In the genomic region with DNA sequence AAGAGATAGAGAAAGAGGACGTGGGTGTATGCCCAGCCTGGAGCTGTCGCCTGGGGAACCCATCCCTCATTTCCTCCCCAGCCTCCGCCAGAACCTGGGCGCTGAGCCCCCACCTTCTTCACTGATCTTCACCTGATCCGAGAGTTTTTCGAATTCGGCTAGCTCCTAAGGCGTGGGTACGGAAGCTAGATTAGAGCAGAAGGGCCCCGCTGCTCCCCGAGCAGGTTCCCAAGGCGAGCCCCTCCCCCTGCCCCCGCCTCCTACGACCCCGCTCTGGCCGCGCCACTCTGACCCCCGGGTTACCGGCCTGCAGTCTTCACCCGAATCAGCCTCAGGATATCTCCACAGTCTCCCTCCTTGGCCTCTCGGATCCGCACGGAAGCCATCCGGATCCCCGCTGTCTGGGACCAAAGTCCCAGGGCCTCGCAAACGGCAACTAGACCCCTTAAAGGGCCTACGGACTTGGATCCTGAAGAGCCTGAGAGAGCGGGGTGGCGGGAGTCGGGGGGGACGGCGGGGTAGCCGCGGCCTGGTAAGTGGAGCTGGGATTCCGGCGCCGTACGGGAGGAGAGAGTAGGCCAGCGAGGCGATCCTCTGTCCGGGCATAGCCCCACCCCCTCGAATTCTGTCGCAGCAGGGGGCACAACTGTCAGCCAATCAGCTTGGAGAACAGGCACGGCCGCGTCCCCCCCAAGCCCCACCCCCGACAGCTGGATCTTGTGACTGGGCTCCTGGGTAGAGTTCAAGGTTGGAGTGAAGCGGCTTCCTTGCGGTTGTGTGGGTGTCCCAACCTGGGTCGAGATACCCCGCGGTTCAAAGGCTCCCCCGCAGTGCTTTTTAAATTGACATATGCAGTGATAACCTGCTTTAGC, we compare ENCODE assay signal across 1 cellular context.
TF ChIP-seq lines count a peak whose summit lies in the region.

A gene (minus strand): TSS at position 572 of the 872 bp plus-strand sequence. CDS start 186 bp downstream, at position 386.

TF ChIP-seq in HepG2, 621 proteins besides CTCF, POLR2A, EP300 and RAD21 (continued from another document and continues in another):
- TF ChIP-seq, protein P1, sequence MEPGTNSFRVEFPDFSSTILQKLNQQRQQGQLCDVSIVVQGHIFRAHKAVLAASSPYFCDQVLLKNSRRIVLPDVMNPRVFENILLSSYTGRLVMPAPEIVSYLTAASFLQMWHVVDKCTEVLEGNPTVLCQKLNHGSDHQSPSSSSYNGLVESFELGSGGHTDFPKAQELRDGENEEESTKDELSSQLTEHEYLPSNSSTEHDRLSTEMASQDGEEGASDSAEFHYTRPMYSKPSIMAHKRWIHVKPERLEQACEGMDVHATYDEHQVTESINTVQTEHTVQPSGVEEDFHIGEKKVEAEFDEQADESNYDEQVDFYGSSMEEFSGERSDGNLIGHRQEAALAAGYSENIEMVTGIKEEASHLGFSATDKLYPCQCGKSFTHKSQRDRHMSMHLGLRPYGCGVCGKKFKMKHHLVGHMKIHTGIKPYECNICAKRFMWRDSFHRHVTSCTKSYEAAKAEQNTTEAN (CRISPR knock-in tag; conservative IDR thresholded peaks at IDR 0.05): peak; percentile 68; the same call in 1 of the 2 replicates
- TF ChIP-seq PPARG (CRISPR knock-in tag; conservative IDR thresholded peaks at IDR 0.05) (peak; percentile 57), ZNF557 (CRISPR knock-in tag; IDR thresholded peaks at IDR 0.05) (0 out of 2 replicates have a peak, but pooled peaks have one; percentile 51), FOXA3 (CRISPR knock-in tag; IDR thresholded peaks at IDR 0.05) (peak; percentile 19), ZFP62 (CRISPR knock-in tag; IDR thresholded peaks at IDR 0.05) (no peak), ZNF782 (CRISPR knock-in tag; IDR thresholded peaks at IDR 0.05; ENCODE audit: borderline replicate concordance) (0 out of 2 replicates have a peak, but pooled peaks have one; percentile 69), NONO (IDR thresholded peaks at IDR 0.05) (no peak), NONO (CRISPR knock-in tag; conservative IDR thresholded peaks at IDR 0.05) (peak; percentile 35; the same call in 1 of the 2 replicates), ZEB1 (IDR thresholded peaks at IDR 0.05; ENCODE audit: insufficient replicate concordance, low read depth) (peak; percentile 66), KDM5B (CRISPR knock-in tag; IDR thresholded peaks at IDR 0.05; ENCODE audit: borderline replicate concordance) (peak; percentile 52; the same call in 1 of the 2 replicates), ZNF768 (CRISPR knock-in tag; IDR thresholded peaks at IDR 0.05) (0 out of 2 replicates have a peak, but pooled peaks have one; percentile 10), ZNF138 (CRISPR knock-in tag; IDR thresholded peaks at IDR 0.05; ENCODE audit: low read depth) (no peak), MBD4 (IDR thresholded peaks at IDR 0.05; ENCODE audit: borderline replicate concordance, low read length) (no peak), HNF4G (IDR thresholded peaks at IDR 0.05; ENCODE audit: borderline replicate concordance, low read depth, low read length) (peak; percentile 83), HNF4G (CRISPR knock-in tag; IDR thresholded peaks at IDR 0.05; ENCODE audit: borderline replicate concordance, low read depth) (no peak), STAG1 (CRISPR knock-in tag; IDR thresholded peaks at IDR 0.05) (no peak), ZNF264 (CRISPR knock-in tag; IDR thresholded peaks at IDR 0.05) (peak; percentile 60; the same call in 1 of the 2 replicates), ZNF616 (CRISPR knock-in tag; IDR thresholded peaks at IDR 0.05; ENCODE audit: low read depth) (no peak), ZNF274 (CRISPR knock-in tag; IDR thresholded peaks at IDR 0.05) (peak; percentile 79), CBFB (CRISPR knock-in tag; IDR thresholded peaks at IDR 0.05) (peak; percentile 79; the same call in 1 of the 2 replicates), SIX4 (CRISPR knock-in tag; IDR thresholded peaks at IDR 0.05) (0 out of 2 replicates have a peak, but pooled peaks have one; percentile 37), ZNF644 (CRISPR knock-in tag; IDR thresholded peaks at IDR 0.05; ENCODE audit: low read depth) (no peak), TOPORS (CRISPR knock-in tag; IDR thresholded peaks at IDR 0.05) (no peak), ZNF563 (CRISPR knock-in tag; IDR thresholded peaks at IDR 0.05) (peak; percentile 17; the same call in 1 of the 2 replicates), ZBTB7B (CRISPR knock-in tag; IDR thresholded peaks at IDR 0.05) (no peak; the same call in 1 of the 2 replicates), ZSCAN25 (CRISPR knock-in tag; IDR thresholded peaks at IDR 0.05) (0 out of 2 replicates have a peak, but pooled peaks have one; percentile 16), RCOR2 (CRISPR knock-in tag; IDR thresholded peaks at IDR 0.05) (0 out of 2 replicates have a peak, but pooled peaks have one; percentile 16), ZBTB20 (CRISPR knock-in tag; IDR thresholded peaks at IDR 0.05; ENCODE audit: borderline replicate concordance, low read depth) (peak; percentile 76; the same call in 1 of the 2 replicates), MXI1 (IDR thresholded peaks at IDR 0.05; ENCODE audit: borderline replicate concordance, low read depth, low read length) (peak; percentile 66; the same call in 1 of the 3 replicates), ZNF878 (CRISPR knock-in tag; IDR thresholded peaks at IDR 0.05) (no peak), SNAI1 (CRISPR knock-in tag; IDR thresholded peaks at IDR 0.05; ENCODE audit: borderline replicate concordance) (peak; percentile 73; the same call in 1 of the 2 replicates), ZNF230 (CRISPR knock-in tag; IDR thresholded peaks at IDR 0.05) (no peak), SIN3B (IDR thresholded peaks at IDR 0.05; ENCODE audit: low read length) (no peak), ZNF790 (CRISPR knock-in tag; IDR thresholded peaks at IDR 0.05; ENCODE audit: borderline replicate concordance) (no peak), POLR2G (IDR thresholded peaks at IDR 0.05; ENCODE audit: low read depth, low read length) (peak; percentile 82), FOXO1 (CRISPR knock-in tag; IDR thresholded peaks at IDR 0.05) (peak; percentile 43; the same call in 1 of the 2 replicates), ZC3H4 (CRISPR knock-in tag; IDR thresholded peaks at IDR 0.05; ENCODE audit: borderline replicate concordance) (no peak), ZFP37 (CRISPR knock-in tag; IDR thresholded peaks at IDR 0.05; ENCODE audit: borderline replicate concordance) (0 out of 2 replicates have a peak, but pooled peaks have one; percentile 25), HNRNPH1 (optimal IDR thresholded peaks at IDR 0.05; ENCODE audit: low read depth, low read length) (no peak), HMG20B (CRISPR knock-in tag; conservative IDR thresholded peaks at IDR 0.05) (0 out of 2 replicates have a peak, but pooled peaks have one; percentile 65), HOXA5 (CRISPR knock-in tag; IDR thresholded peaks at IDR 0.05) (peak; percentile 46; the same call in 1 of the 2 replicates), KLF12 (CRISPR knock-in tag; IDR thresholded peaks at IDR 0.05; ENCODE audit: borderline replicate concordance) (peak; percentile 69; the same call in 1 of the 2 replicates), ZFP1 (CRISPR knock-in tag; IDR thresholded peaks at IDR 0.05) (no peak), SMAD9 (CRISPR knock-in tag; IDR thresholded peaks at IDR 0.05) (no peak), ZNF329 (CRISPR knock-in tag; IDR thresholded peaks at IDR 0.05; ENCODE audit: low read depth) (no peak), SAP130 (CRISPR knock-in tag; IDR thresholded peaks at IDR 0.05; ENCODE audit: low read depth) (peak; percentile 92), MAFG (CRISPR knock-in tag; IDR thresholded peaks at IDR 0.05) (no peak), SETDB1 (CRISPR knock-in tag; IDR thresholded peaks at IDR 0.05; ENCODE audit: borderline replicate concordance) (no peak), SSRP1 (CRISPR knock-in tag; IDR thresholded peaks at IDR 0.05) (no peak), ZNF331 (CRISPR knock-in tag; IDR thresholded peaks at IDR 0.05) (peak; percentile 33; the same call in 1 of the 2 replicates), ADNP (CRISPR knock-in tag; IDR thresholded peaks at IDR 0.05) (no peak), ZNF556 (CRISPR knock-in tag; IDR thresholded peaks at IDR 0.05; ENCODE audit: borderline replicate concordance) (no peak)
- TF ChIP-seq, protein P2, sequence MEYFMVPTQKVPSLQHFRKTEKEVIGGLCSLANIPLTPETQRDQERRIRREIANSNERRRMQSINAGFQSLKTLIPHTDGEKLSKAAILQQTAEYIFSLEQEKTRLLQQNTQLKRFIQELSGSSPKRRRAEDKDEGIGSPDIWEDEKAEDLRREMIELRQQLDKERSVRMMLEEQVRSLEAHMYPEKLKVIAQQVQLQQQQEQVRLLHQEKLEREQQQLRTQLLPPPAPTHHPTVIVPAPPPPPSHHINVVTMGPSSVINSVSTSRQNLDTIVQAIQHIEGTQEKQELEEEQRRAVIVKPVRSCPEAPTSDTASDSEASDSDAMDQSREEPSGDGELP (IDR thresholded peaks at IDR 0.05; ENCODE audit: borderline replicate concordance, low read depth): peak; percentile 93
- TF ChIP-seq, protein P3, sequence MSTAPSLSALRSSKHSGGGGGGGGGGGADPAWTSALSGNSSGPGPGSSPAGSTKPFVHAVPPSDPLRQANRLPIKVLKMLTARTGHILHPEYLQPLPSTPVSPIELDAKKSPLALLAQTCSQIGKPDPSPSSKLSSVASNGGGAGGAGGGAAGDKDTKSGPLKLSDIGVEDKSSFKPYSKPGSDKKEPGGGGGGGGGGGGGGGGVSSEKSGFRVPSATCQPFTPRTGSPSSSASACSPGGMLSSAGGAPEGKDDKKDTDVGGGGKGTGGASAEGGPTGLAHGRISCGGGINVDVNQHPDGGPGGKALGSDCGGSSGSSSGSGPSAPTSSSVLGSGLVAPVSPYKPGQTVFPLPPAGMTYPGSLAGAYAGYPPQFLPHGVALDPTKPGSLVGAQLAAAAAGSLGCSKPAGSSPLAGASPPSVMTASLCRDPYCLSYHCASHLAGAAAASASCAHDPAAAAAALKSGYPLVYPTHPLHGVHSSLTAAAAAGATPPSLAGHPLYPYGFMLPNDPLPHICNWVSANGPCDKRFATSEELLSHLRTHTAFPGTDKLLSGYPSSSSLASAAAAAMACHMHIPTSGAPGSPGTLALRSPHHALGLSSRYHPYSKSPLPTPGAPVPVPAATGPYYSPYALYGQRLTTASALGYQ (CRISPR knock-in tag; IDR thresholded peaks at IDR 0.05): peak; percentile 30; the same call in 1 of the 2 replicates
- TF ChIP-seq, protein P4, sequence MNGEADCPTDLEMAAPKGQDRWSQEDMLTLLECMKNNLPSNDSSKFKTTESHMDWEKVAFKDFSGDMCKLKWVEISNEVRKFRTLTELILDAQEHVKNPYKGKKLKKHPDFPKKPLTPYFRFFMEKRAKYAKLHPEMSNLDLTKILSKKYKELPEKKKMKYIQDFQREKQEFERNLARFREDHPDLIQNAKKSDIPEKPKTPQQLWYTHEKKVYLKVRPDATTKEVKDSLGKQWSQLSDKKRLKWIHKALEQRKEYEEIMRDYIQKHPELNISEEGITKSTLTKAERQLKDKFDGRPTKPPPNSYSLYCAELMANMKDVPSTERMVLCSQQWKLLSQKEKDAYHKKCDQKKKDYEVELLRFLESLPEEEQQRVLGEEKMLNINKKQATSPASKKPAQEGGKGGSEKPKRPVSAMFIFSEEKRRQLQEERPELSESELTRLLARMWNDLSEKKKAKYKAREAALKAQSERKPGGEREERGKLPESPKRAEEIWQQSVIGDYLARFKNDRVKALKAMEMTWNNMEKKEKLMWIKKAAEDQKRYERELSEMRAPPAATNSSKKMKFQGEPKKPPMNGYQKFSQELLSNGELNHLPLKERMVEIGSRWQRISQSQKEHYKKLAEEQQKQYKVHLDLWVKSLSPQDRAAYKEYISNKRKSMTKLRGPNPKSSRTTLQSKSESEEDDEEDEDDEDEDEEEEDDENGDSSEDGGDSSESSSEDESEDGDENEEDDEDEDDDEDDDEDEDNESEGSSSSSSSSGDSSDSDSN (CRISPR knock-in tag; IDR thresholded peaks at IDR 0.05): peak; percentile 64; the same call in 1 of the 2 replicates
- TF ChIP-seq, protein P5, sequence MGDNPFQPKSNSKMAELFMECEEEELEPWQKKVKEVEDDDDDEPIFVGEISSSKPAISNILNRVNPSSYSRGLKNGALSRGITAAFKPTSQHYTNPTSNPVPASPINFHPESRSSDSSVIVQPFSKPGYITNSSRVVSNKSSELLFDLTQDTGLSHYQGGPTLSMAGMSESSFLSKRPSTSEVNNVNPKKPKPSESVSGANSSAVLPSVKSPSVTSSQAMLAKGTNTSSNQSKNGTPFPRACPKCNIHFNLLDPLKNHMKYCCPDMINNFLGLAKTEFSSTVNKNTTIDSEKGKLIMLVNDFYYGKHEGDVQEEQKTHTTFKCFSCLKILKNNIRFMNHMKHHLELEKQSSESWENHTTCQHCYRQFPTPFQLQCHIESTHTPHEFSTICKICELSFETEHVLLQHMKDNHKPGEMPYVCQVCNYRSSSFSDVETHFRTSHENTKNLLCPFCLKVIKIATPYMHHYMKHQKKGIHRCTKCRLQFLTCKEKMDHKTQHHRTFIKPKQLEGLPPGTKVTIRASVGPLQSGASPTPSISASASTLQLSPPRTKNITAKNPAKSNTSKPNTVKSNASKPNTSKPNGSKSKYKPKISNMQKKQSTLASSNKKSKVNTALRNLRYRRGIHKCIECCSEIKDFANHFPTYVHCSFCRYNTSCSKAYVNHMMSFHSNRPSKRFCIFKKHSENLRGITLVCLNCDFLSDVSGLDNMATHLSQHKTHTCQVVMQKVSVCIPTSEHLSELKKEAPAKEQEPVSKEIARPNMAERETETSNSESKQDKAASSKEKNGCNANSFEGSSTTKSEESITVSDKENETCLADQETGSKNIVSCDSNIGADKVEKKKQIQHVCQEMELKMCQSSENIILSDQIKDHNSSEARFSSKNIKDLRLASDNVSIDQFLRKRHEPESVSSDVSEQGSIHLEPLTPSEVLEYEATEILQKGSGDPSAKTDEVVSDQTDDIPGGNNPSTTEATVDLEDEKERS (CRISPR knock-in tag; IDR thresholded peaks at IDR 0.05): no peak
- TF ChIP-seq, protein P6, sequence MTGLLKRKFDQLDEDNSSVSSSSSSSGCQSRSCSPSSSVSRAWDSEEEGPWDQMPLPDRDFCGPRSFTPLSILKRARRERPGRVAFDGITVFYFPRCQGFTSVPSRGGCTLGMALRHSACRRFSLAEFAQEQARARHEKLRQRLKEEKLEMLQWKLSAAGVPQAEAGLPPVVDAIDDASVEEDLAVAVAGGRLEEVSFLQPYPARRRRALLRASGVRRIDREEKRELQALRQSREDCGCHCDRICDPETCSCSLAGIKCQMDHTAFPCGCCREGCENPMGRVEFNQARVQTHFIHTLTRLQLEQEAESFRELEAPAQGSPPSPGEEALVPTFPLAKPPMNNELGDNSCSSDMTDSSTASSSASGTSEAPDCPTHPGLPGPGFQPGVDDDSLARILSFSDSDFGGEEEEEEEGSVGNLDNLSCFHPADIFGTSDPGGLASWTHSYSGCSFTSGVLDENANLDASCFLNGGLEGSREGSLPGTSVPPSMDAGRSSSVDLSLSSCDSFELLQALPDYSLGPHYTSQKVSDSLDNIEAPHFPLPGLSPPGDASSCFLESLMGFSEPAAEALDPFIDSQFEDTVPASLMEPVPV (CRISPR knock-in tag; IDR thresholded peaks at IDR 0.05): no peak
- TF ChIP-seq, protein P7, sequence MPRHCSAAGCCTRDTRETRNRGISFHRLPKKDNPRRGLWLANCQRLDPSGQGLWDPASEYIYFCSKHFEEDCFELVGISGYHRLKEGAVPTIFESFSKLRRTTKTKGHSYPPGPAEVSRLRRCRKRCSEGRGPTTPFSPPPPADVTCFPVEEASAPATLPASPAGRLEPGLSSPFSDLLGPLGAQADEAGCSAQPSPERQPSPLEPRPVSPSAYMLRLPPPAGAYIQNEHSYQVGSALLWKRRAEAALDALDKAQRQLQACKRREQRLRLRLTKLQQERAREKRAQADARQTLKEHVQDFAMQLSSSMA (CRISPR knock-in tag; IDR thresholded peaks at IDR 0.05): no peak
- TF ChIP-seq, protein P8, sequence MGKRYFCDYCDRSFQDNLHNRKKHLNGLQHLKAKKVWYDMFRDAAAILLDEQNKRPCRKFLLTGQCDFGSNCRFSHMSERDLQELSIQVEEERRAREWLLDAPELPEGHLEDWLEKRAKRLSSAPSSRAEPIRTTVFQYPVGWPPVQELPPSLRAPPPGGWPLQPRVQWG (CRISPR knock-in tag; IDR thresholded peaks at IDR 0.05; ENCODE audit: borderline replicate concordance, low read depth): no peak
